8 cellular contexts compared by ENCODE assay signal in genomic region chr16:28211758-28212531, GRCh38. TPM values are rescaled to one million over a fixed set of nuclear protein-coding genes. Genes with fewer than 3 reads are reported as not detected.
DNase-seq lines count a peak whose midpoint lies in the region; ATAC-seq and TF ChIP-seq lines count a peak whose summit lies in the region.

Gene XPO6, minus strand, starts transcription at chr16:28211965. Its CDS starts 597 bp downstream, at chr16:28211368.

- CTCF ChIA-PET in CD4-positive, alpha-beta memory T cell (lab: Charles Lee; ENCODE audit: partially characterized antibody), result interaction anchor here (6.1 to 22.4 kb wide), 3 partner anchors 19 to 78 kb away, joined by 31 to 569 read pairs (median 116); no protein-coding TSS in a partner anchor

- H3K36me3 ChIP-seq in CD4-positive, alpha-beta memory T cell (ENCODE audit: insufficient read depth, low read length), result peaks cover 6% of the 10 kb centered on the region
- H3K36me3 ChIP-seq in ectodermal cell (ENCODE audit: control insufficient read depth, insufficient read depth, low read length), result peaks cover 5% of the 10 kb centered on the region
- H3K36me3 ChIP-seq in lung (ENCODE audit: control insufficient read depth in 2 of 2, insufficient read depth in 2 of 2, low read length in 2 of 2), result peaks cover 2 to 3% of the 10 kb centered on the region in 2 donors

- peak within 1 kb of the TSS; percentile 83 to 98 (median 92) for H3K27ac Mint-ChIP-seq in CD4-positive, alpha-beta memory T cell

- no peaks in the 10 kb centered on the region for H3K27me3 ChIP-seq in CD4-positive, alpha-beta memory T cell (ENCODE audit: insufficient read depth, low read length)
- H3K27me3 ChIP-seq in ectodermal cell (ENCODE audit: control insufficient read depth, insufficient read depth, low read length, poor library complexity, severe bottlenecking) (no peaks in the 10 kb centered on the region), lung (ENCODE audit: control insufficient read depth, insufficient read depth) (no peaks in the 10 kb centered on the region)

- no peak for TF ChIP-seq CTCF in lung (IDR thresholded peaks at IDR 0.05; ENCODE audit: control extremely low read depth, extremely low read depth)

- peaks cover 0 to 1% (median 0%) of the 10 kb centered on the region in 8 donors for H3K9me3 Mint-ChIP-seq in CD4-positive, alpha-beta memory T cell

- POLR2A ChIA-PET in CD4-positive, alpha-beta memory T cell (lab: Charles Lee; ENCODE audit: partially characterized antibody), result interaction anchor here (0.8 to 12.6 kb wide), 15 partner anchors 13 to 72 kb away, joined by 3 to 301 read pairs (median 4); no protein-coding TSS in a partner anchor

- WGBS in ectodermal cell, 2 experiments, result 3 to 4% methylated on average over 76 of the region's 76 CpGs
- 2 to 3% methylated on average over 63 to 76 of the region's 76 CpGs for WGBS in lung, 2 donors

- intact Hi-C loops in CD4-positive, alpha-beta memory T cell (cut with micrococcal nuclease), result loop anchor here (1.0 to 10.0 kb wide), 3 partner anchors 43 to 103 kb away; no protein-coding TSS in a partner anchor

- ATAC-seq in GM19467 (IDR thresholded peaks at IDR 0.05; ENCODE audit: unreplicated experiment), result peak; percentile 78
- peak; percentile 98 for ATAC-seq in lung (ENCODE audit: insufficient read depth, low FRiP score)

- H3K36me3 Mint-ChIP-seq in CD4-positive, alpha-beta memory T cell, result peaks cover 11 to 29% of the 10 kb centered on the region in 2 donors

- peaks cover 41% of the 10 kb centered on the region for H3K4me1 ChIP-seq in CD4-positive, alpha-beta memory T cell (ENCODE audit: insufficient read depth, low read length)
- H3K4me1 ChIP-seq in ectodermal cell (ENCODE audit: control insufficient read depth, insufficient read depth, low read length), result peaks cover 8% of the 10 kb centered on the region
- peaks cover 5 to 9% of the 10 kb centered on the region in 2 donors for H3K4me1 ChIP-seq in lung (ENCODE audit: control insufficient read depth in 2 of 2, insufficient read depth in 2 of 2, low read length in 2 of 2)

- peak within 1 kb of the TSS; percentile 87 to 96 (median 92) for H3K4me3 Mint-ChIP-seq in CD4-positive, alpha-beta memory T cell

- H3K27ac ChIP-seq in CD4-positive, alpha-beta memory T cell (ENCODE audit: low read depth, low read length), result peak within 1 kb of the TSS; percentile 71
- H3K27ac ChIP-seq in ectodermal cell (ENCODE audit: insufficient read depth, low read depth, low read length, poor library complexity, severe bottlenecking) (peak within 1 kb of the TSS; percentile 33), lung (ENCODE audit: low read depth in 1 of 2, low read length in 1 of 2) (peak within 1 kb of the TSS; percentile 85 to 94)

- peaks cover 17 to 44% (median 30%) of the 10 kb centered on the region in 4 donors for H3K4me1 Mint-ChIP-seq in CD4-positive, alpha-beta memory T cell

- DNase-seq in CD4-positive, alpha-beta memory T cell, result peak; percentile 97 to 98 (median 97)
- DNase-seq in HS-5 (ENCODE audit: low read depth) (peak; percentile 83), NK-92 (lab: John Stamatoyannopoulos, UW; ENCODE audit: unreplicated experiment) (peak; percentile 86), lung (ENCODE audit: low spot score) (peak; percentile 96)
- peak; percentile 97 to 99 for DNase-seq in activated CD8-positive, alpha-beta memory T cell treated with anti-CD3 and anti-CD28 coated beads for 1 hour (ENCODE audit: extremely low read depth in 1 of 2, low read depth in 1 of 2)
- DNase-seq in stimulated activated CD4-positive, alpha-beta T cell treated with anti-CD3 and anti-CD28 coated beads, TNF-alpha, amount 100 ng/mL, for 24 hours (ENCODE audit: low read depth in 3 of 3), result peak; percentile 99

- no peaks in the 10 kb centered on the region for H3K27me3 Mint-ChIP-seq in CD4-positive, alpha-beta memory T cell

- no peaks in the 10 kb centered on the region for H3K9me3 ChIP-seq in CD4-positive, alpha-beta memory T cell (ENCODE audit: control insufficient read depth in 1 of 2, low read length in 2 of 2)
- H3K9me3 ChIP-seq in ectodermal cell (ENCODE audit: control insufficient read depth, low read length) (no peaks in the 10 kb centered on the region), lung (ENCODE audit: control insufficient read depth in 2 of 2, insufficient read depth in 1 of 2, low read length in 1 of 2) (no peaks in the 10 kb centered on the region)

- peak within 1 kb of the TSS; percentile 72 to 92 for H3K4me3 ChIP-seq in CD4-positive, alpha-beta memory T cell (ENCODE audit: low read length in 2 of 2)
- H3K4me3 ChIP-seq in ectodermal cell (ENCODE audit: insufficient read depth, low read depth, low read length) (peak within 1 kb of the TSS; percentile 75), lung (peak within 1 kb of the TSS; percentile 91)

RNA-seq across cellular contexts. Expression of gene XPO6, which starts in this region (rescaled TPM):
- 100 to 1,000 TPM; 347 to 350 TPM for total RNA-seq in CD4-positive, alpha-beta memory T cell
- polyA plus RNA-seq in CD4-positive, alpha-beta memory T cell, result 10 to 100 TPM; 35.7 to 90.7 TPM
- polyA plus RNA-seq in ectodermal cell (2013, experiment 1 of 4), result 91.8 TPM
- 91.3 TPM for polyA plus RNA-seq in ectodermal cell (2013, experiment 2 of 4)
- 72.8 TPM for polyA plus RNA-seq in ectodermal cell (2013, experiment 3 of 4)
- 79.8 TPM for polyA plus RNA-seq in ectodermal cell (2013, experiment 4 of 4)
- total RNA-seq in lung, result 100 to 1,000 TPM in 1 of 2 donors, 10 to 100 TPM in 1; 86.2 to 166 TPM
- polyA plus RNA-seq in lung, result 100 to 1,000 TPM in 1 of 2 donors, 10 to 100 TPM in 1; 52.9 to 172 TPM

Comparison
In these comparisons a context has a peak if more than half of its experiments do, and no peak if none do; other contexts are left out.
1. Peak in every context shown above with its lines: DNase-seq, ATAC-seq, H3K4me3 ChIP-seq and H3K27ac ChIP-seq.
2. H3K27ac ChIP-seq: peak in every context shown above with its lines; median percentile 90 in lung; 71 in CD4-positive, alpha-beta memory T cell; 33 in ectodermal cell.